In genomic region chr19:611506-611869, GRCh38 we compare ENCODE assay signal across 9 cellular contexts. TPM values are rescaled to one million over a fixed set of nuclear protein-coding genes. Genes with fewer than 3 reads are reported as not detected.
DNase-seq lines count a peak whose midpoint lies in the region; ATAC-seq and TF ChIP-seq lines count a peak whose summit lies in the region.
"Had no signal": no experiment of that assay in that cellular context is flagged by ENCODE, and none has a peak within 500 bp of the region (broad histone marks: within the 10 kb centered on the region; RNA-seq: fewer than 3 reads in every experiment).

No MANE protein-coding gene starts in this region.

- no peak overlapping the region for H3K4me3 ChIP-seq in HUES48 (ENCODE audit: low read depth, low read length)

- peaks cover 7% of the 10 kb centered on the region; the same call in 1 of the 2 replicates for H3K36me3 ChIP-seq in HUES48 (ENCODE audit: control insufficient read depth, insufficient read depth, low read length)

- H3K9me3 ChIP-seq in HUES48 (ENCODE audit: control insufficient read depth, insufficient read depth, low read length) = no peaks in the 10 kb centered on the region

- H3K27me3 Mint-ChIP-seq in activated CD8-positive, alpha-beta T cell treated with anti-CD3 and anti-CD28 coated beads for 36 hours = no peaks in the 10 kb centered on the region

- no peaks in the 10 kb centered on the region for H3K9me3 Mint-ChIP-seq in activated CD8-positive, alpha-beta T cell treated with anti-CD3 and anti-CD28 coated beads for 36 hours
- H3K9me3 Mint-ChIP-seq in stimulated activated effector memory CD8-positive, alpha-beta T cell treated with anti-CD3 and anti-CD28 coated beads, Interleukin-12 subunit alpha, Interleukin-12 subunit beta, amount 100 ng/mL, for 72 hours = no peaks in the 10 kb centered on the region

- no peak overlapping the region for H3K9ac ChIP-seq in HUES48 (ENCODE audit: low read depth, low read length)

- peak overlapping the region; percentile 8 for H3K27ac ChIP-seq in HUES48 (ENCODE audit: low read depth, low read length)

- H3K4me1 Mint-ChIP-seq in activated CD8-positive, alpha-beta T cell treated with anti-CD3 and anti-CD28 coated beads for 36 hours (ENCODE audit: low read depth) = peaks cover 19% of the 10 kb centered on the region
- peaks cover 22% of the 10 kb centered on the region for H3K4me1 Mint-ChIP-seq in stimulated activated effector memory CD8-positive, alpha-beta T cell treated with anti-CD3 and anti-CD28 coated beads, Interleukin-12 subunit alpha, Interleukin-12 subunit beta, amount 100 ng/mL, for 72 hours

- POLR2A ChIA-PET in activated CD8-positive, alpha-beta T cell treated with anti-CD3 and anti-CD28 coated beads for 36 hours (lab: Charles Lee) = interaction anchor here (1.6 to 1.7 kb wide), 2 partner anchors 10 to 20 kb away, joined by 4 to 6 read pairs; no protein-coding TSS in a partner anchor

- peak overlapping the region; percentile 95 for H3K27ac Mint-ChIP-seq in activated CD8-positive, alpha-beta T cell treated with anti-CD3 and anti-CD28 coated beads for 36 hours
- peak overlapping the region; percentile 92 for H3K27ac Mint-ChIP-seq in stimulated activated effector memory CD8-positive, alpha-beta T cell treated with anti-CD3 and anti-CD28 coated beads, Interleukin-12 subunit alpha, Interleukin-12 subunit beta, amount 100 ng/mL, for 72 hours

- peaks cover 14% of the 10 kb centered on the region for H3K36me3 Mint-ChIP-seq in activated CD8-positive, alpha-beta T cell treated with anti-CD3 and anti-CD28 coated beads for 36 hours (ENCODE audit: low read depth)
- H3K36me3 Mint-ChIP-seq in stimulated activated effector memory CD8-positive, alpha-beta T cell treated with anti-CD3 and anti-CD28 coated beads, Interleukin-12 subunit alpha, Interleukin-12 subunit beta, amount 100 ng/mL, for 72 hours = peaks cover 22% of the 10 kb centered on the region

- peak; percentile 71 for ATAC-seq in activated CD8-positive, alpha-beta T cell treated with anti-CD3 and anti-CD28 coated beads for 36 hours
- ATAC-seq in stimulated activated effector memory CD8-positive, alpha-beta T cell treated with anti-CD3 and anti-CD28 coated beads, Interleukin-12 subunit alpha, Interleukin-12 subunit beta, amount 100 ng/mL, for 72 hours = peak; percentile 91
- ATAC-seq in GM21825 (IDR thresholded peaks at IDR 0.05; ENCODE audit: unreplicated experiment) = no peak

- DNase-seq in activated CD8-positive, alpha-beta T cell treated with anti-CD3 and anti-CD28 coated beads for 36 hours = peak; percentile 84
- DNase-seq in fibroblast of the conjunctiva (ENCODE audit: low read depth) = peak; percentile 26
- DNase-seq in stimulated activated effector memory CD8-positive, alpha-beta T cell treated with anti-CD3 and anti-CD28 coated beads, Interleukin-12 subunit alpha, Interleukin-12 subunit beta, amount 100 ng/mL, for 72 hours (ENCODE audit: low spot score in 2 of 2) = peak; percentile 55 to 87
- no peak for DNase-seq in SW 1271 (lab: John Stamatoyannopoulos, UW)
- no peak for DNase-seq in RPMI8226
- no peak for DNase-seq in NCI-H82 (lab: John Stamatoyannopoulos, UW)
- DNase-seq: NCI-H1048 had no signal

- TF ChIP-seq CTCF in activated CD8-positive, alpha-beta T cell treated with anti-CD3 and anti-CD28 coated beads for 36 hours (IDR thresholded peaks at IDR 0.05) = no peak

- no peaks in the 10 kb centered on the region for H3K27me3 ChIP-seq in HUES48 (ENCODE audit: control insufficient read depth, insufficient read depth, low read length)

- H3K4me3 Mint-ChIP-seq in activated CD8-positive, alpha-beta T cell treated with anti-CD3 and anti-CD28 coated beads for 36 hours = peak overlapping the region; percentile 75
- peak overlapping the region; percentile 84 for H3K4me3 Mint-ChIP-seq in stimulated activated effector memory CD8-positive, alpha-beta T cell treated with anti-CD3 and anti-CD28 coated beads, Interleukin-12 subunit alpha, Interleukin-12 subunit beta, amount 100 ng/mL, for 72 hours

- H3K4me1 ChIP-seq in HUES48 (ENCODE audit: control insufficient read depth, insufficient read depth, low read length) = peaks cover 4% of the 10 kb centered on the region; the same call in 1 of the 2 replicates

- CTCF ChIA-PET in activated CD8-positive, alpha-beta T cell treated with anti-CD3 and anti-CD28 coated beads for 36 hours (lab: Charles Lee) = interaction anchor here (0.6 to 2.3 kb wide), 3 partner anchors 28 to 80 kb away, joined by 3 to 8 read pairs (median 6); partner anchors contain the start of gene CDC34

- intact Hi-C loops in activated CD8-positive, alpha-beta T cell treated with anti-CD3 and anti-CD28 coated beads for 36 hours (cut with micrococcal nuclease) = no loop called here

RNA-seq across cellular contexts. Expression of gene HCN2, which starts 21.8 kb away (rescaled TPM):
- under 1 TPM; 0.18 TPM for total RNA-seq in activated CD8-positive, alpha-beta T cell treated with anti-CD3 and anti-CD28 coated beads for 36 hours

RNA-seq across cellular contexts. Expression of gene POLRMT, which starts 21.8 kb away (rescaled TPM):
- 10 to 100 TPM; 66.6 to 67.9 TPM for total RNA-seq in activated CD8-positive, alpha-beta T cell treated with anti-CD3 and anti-CD28 coated beads for 36 hours

RNA-seq across cellular contexts. Expression of gene FGF22, which starts 28.2 kb away (rescaled TPM):
- total RNA-seq in activated CD8-positive, alpha-beta T cell treated with anti-CD3 and anti-CD28 coated beads for 36 hours = under 1 TPM in 1 of 2 experiments, not detected in 1; 0.16 TPM

RNA-seq across cellular contexts. Expression of gene BSG, which starts 39.1 kb away (rescaled TPM):
- total RNA-seq in activated CD8-positive, alpha-beta T cell treated with anti-CD3 and anti-CD28 coated beads for 36 hours = 100 to 1,000 TPM; 159 to 160 TPM

RNA-seq across cellular contexts. Expression of gene RNF126, which starts 51.5 kb away (rescaled TPM):
- 100 to 1,000 TPM in 1 of 2 experiments, 10 to 100 TPM in 1; 99.1 to 101 TPM for total RNA-seq in activated CD8-positive, alpha-beta T cell treated with anti-CD3 and anti-CD28 coated beads for 36 hours

Comparison
In these comparisons a context has a peak if more than half of its experiments do, and no peak if none do; other contexts are left out.
1. DNase-seq: peak in activated CD8-positive, alpha-beta T cell treated with anti-CD3 and anti-CD28 coated beads for 36 hours (single experiment), fibroblast of the conjunctiva (single experiment) and stimulated activated effector memory CD8-positive, alpha-beta T cell treated with anti-CD3 and anti-CD28 coated beads, Interleukin-12 subunit alpha, Interleukin-12 subunit beta, amount 100 ng/mL, for 72 hours (2 of 2); none in SW 1271 (0 of 2), RPMI8226 (single experiment) and NCI-H82 (single experiment).